ENCODE assay signal across 7 cellular contexts in genomic region chr18:63505566-63506335, GRCh38.
DNase-seq lines count a peak whose midpoint lies in the region; ATAC-seq and TF ChIP-seq lines count a peak whose summit lies in the region.

No MANE protein-coding gene starts in this region.

- H3K4me3 ChIP-seq in HAP-1 = no peak overlapping the region

- H3K9me3 ChIP-seq in HAP-1 = no peaks in the 10 kb centered on the region

- in situ Hi-C loops in HAP-1 (cut with MboI; ENCODE audit: low sequenced_read_pairs) = no loop called here

- peaks cover 11% of the 10 kb centered on the region for H3K27me3 ChIP-seq in HAP-1 (ENCODE audit: low read depth)

- H3K36me3 ChIP-seq in HAP-1 (replicated peaks) = no peaks in the 10 kb centered on the region

- no peaks in the 10 kb centered on the region for H3K4me1 ChIP-seq in HAP-1

- peak; percentile 70 for ATAC-seq in SK-N-SH treated with all-trans-retinoic acid at 6 μM for 48 hours

- peak; percentile 64 for DNase-seq in ELR (ENCODE audit: low read depth)
- peak; percentile 22 to 73 for DNase-seq in HAP-1 (ENCODE audit: low spot score in 2 of 2)
- DNase-seq in foreskin melanocyte = peak; percentile 29
- no peak for DNase-seq in HuH-7.5 (ENCODE audit: low spot score)
- no peak for DNase-seq in stimulated activated naive CD4-positive, alpha-beta T cell (lab: John Stamatoyannopoulos, UW)
- DNase-seq in islet precursor cell = no peak

TF ChIP-seq in SK-N-SH treated with all-trans-retinoic acid at 6 μM for 48 hours, 23 proteins besides CTCF, POLR2A, EP300 and RAD21:
- TF ChIP-seq TCF4 (CRISPR knock-in tag; IDR thresholded peaks at IDR 0.05; ENCODE audit: borderline replicate concordance) = no peak
- TF ChIP-seq ARNTL (CRISPR knock-in tag; IDR thresholded peaks at IDR 0.05; ENCODE audit: borderline replicate concordance, low read depth) = no peak
- no peak for TF ChIP-seq TOX (CRISPR knock-in tag; IDR thresholded peaks at IDR 0.05; ENCODE audit: borderline replicate concordance)
- TF ChIP-seq ZFP3 (CRISPR knock-in tag; IDR thresholded peaks at IDR 0.05) = no peak
- TF ChIP-seq CREB5 (CRISPR knock-in tag; IDR thresholded peaks at IDR 0.05; ENCODE audit: low read depth) = no peak
- TF ChIP-seq SNAI2 (CRISPR knock-in tag; IDR thresholded peaks at IDR 0.05) = no peak
- no peak for TF ChIP-seq POU6F1 (CRISPR knock-in tag; IDR thresholded peaks at IDR 0.05; ENCODE audit: borderline replicate concordance, low read depth)
- no peak for TF ChIP-seq ISL1 (CRISPR knock-in tag; IDR thresholded peaks at IDR 0.05)
- no peak for TF ChIP-seq ZFP30 (CRISPR knock-in tag; IDR thresholded peaks at IDR 0.05)
- TF ChIP-seq CSDC2 (CRISPR knock-in tag; IDR thresholded peaks at IDR 0.05) = no peak
- TF ChIP-seq PPARA (CRISPR knock-in tag; IDR thresholded peaks at IDR 0.05; ENCODE audit: borderline replicate concordance) = no peak
- TF ChIP-seq CSRNP3 (CRISPR knock-in tag; IDR thresholded peaks at IDR 0.05) = no peak
- no peak for TF ChIP-seq TSHZ2 (CRISPR knock-in tag; IDR thresholded peaks at IDR 0.05)
- TF ChIP-seq ZNF70 (CRISPR knock-in tag; IDR thresholded peaks at IDR 0.05) = no peak
- no peak for TF ChIP-seq ZNF565 (CRISPR knock-in tag; conservative IDR thresholded peaks at IDR 0.05; ENCODE audit: low read depth)
- no peak for TF ChIP-seq OSR1 (CRISPR knock-in tag; IDR thresholded peaks at IDR 0.05)
- TF ChIP-seq ZNF8 (CRISPR knock-in tag; IDR thresholded peaks at IDR 0.05) = no peak
- TF ChIP-seq ESRRG (CRISPR knock-in tag; IDR thresholded peaks at IDR 0.05) = no peak
- TF ChIP-seq BACH2 (CRISPR knock-in tag; IDR thresholded peaks at IDR 0.05; ENCODE audit: borderline replicate concordance) = no peak
- TF ChIP-seq, protein P1, sequence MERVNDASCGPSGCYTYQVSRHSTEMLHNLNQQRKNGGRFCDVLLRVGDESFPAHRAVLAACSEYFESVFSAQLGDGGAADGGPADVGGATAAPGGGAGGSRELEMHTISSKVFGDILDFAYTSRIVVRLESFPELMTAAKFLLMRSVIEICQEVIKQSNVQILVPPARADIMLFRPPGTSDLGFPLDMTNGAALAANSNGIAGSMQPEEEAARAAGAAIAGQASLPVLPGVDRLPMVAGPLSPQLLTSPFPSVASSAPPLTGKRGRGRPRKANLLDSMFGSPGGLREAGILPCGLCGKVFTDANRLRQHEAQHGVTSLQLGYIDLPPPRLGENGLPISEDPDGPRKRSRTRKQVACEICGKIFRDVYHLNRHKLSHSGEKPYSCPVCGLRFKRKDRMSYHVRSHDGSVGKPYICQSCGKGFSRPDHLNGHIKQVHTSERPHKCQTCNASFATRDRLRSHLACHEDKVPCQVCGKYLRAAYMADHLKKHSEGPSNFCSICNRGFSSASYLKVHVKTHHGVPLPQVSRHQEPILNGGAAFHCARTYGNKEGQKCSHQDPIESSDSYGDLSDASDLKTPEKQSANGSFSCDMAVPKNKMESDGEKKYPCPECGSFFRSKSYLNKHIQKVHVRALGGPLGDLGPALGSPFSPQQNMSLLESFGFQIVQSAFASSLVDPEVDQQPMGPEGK (CRISPR knock-in tag; IDR thresholded peaks at IDR 0.05; ENCODE audit: borderline replicate concordance) = no peak

Comparison
In these comparisons a context has a peak if more than half of its experiments do, and no peak if none do; other contexts are left out.
1. DNase-seq: peak in ELR (single experiment), HAP-1 (2 of 2) and foreskin melanocyte (single experiment); none in HuH-7.5 (single experiment), stimulated activated naive CD4-positive, alpha-beta T cell (0 of 6) and islet precursor cell (single experiment).